Comparison of ENCODE assay signal across 8 cellular contexts in the genomic region with DNA sequence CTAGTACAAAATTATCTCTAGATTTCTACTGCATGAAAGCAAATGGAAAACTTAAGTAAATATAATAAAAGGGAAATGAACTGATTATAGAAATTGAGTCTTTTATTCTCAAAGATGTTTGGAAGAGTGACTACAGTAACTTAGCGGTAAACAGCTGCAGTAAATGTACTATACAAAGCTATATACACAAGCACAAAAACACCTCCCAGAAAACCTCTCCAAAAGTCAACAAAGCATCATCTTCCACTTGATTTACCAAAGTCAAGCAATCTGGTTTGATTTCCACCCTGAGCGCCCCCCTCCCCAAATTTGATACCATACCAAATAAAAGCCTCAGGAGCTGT. TPM values are rescaled to one million over a fixed set of nuclear protein-coding genes. Genes with fewer than 3 reads are reported as not detected.
DNase-seq lines count a peak whose midpoint lies in the region; ATAC-seq and TF ChIP-seq lines count a peak whose summit lies in the region.

No MANE protein-coding gene starts in this region.

- intact Hi-C loops in adrenal gland (cut with DNase I): no loop called here
- intact Hi-C loops in naive thymus-derived CD4-positive, alpha-beta T cell (cut with micrococcal nuclease): loop anchor here in 1 of 2 donors (1.0 to 10.0 kb wide), 2 partner anchors 15 to 793 kb away; no protein-coding TSS in a partner anchor

- TF ChIP-seq POLR2A in adrenal gland (IDR thresholded peaks at IDR 0.05): no peak

- H3K4me1 Mint-ChIP-seq in naive thymus-derived CD4-positive, alpha-beta T cell: peaks cover 36 to 71% (median 61%) of the 10 kb centered on the region in 7 donors

- no peak for ATAC-seq in naive thymus-derived CD4-positive, alpha-beta T cell
- ATAC-seq in HG02571 (IDR thresholded peaks at IDR 0.05; ENCODE audit: unreplicated experiment) (no peak), GM18867 (IDR thresholded peaks at IDR 0.05; ENCODE audit: unreplicated experiment) (no peak), HG03442 (IDR thresholded peaks at IDR 0.05; ENCODE audit: unreplicated experiment) (no peak)

- H3K36me3 Mint-ChIP-seq in naive thymus-derived CD4-positive, alpha-beta T cell: peaks cover 0 to 25% (median 9%) of the 10 kb centered on the region in 5 donors

- DNase-seq in COR-L47 (lab: John Stamatoyannopoulos, UW) (peak; percentile 73), NCI-H1417 (lab: John Stamatoyannopoulos, UW) (peak; percentile 33 to 76 (median 38)), adrenal gland (no peak), NCI-H526 (lab: John Stamatoyannopoulos, UW) (no peak)
- no peak for DNase-seq in naive thymus-derived CD4-positive, alpha-beta T cell

- no peaks in the 10 kb centered on the region for H3K36me3 ChIP-seq in adrenal gland (replicated peaks in 1 of 2)
- peaks cover 0 to 12% (median 0%) of the 10 kb centered on the region in 3 experiments for H3K36me3 ChIP-seq in naive thymus-derived CD4-positive, alpha-beta T cell (ENCODE audit: control insufficient read depth in 2 of 3, insufficient read depth in 3 of 3, low read length in 3 of 3)

- peaks cover 16 to 56% of the 10 kb centered on the region in 2 donors for H3K4me1 ChIP-seq in adrenal gland (replicated peaks in 1 of 2)
- peaks cover 40 to 46% of the 10 kb centered on the region in 2 donors for H3K4me1 ChIP-seq in naive thymus-derived CD4-positive, alpha-beta T cell (ENCODE audit: control insufficient read depth in 2 of 2, insufficient read depth in 2 of 2, low read length in 2 of 2)

- CTCF ChIA-PET in naive thymus-derived CD4-positive, alpha-beta T cell (lab: Charles Lee): interaction anchor here (0.6 to 1.5 kb wide), 4 partner anchors 18 to 181 kb away, joined by 3 to 5 read pairs (median 4); no protein-coding TSS in a partner anchor

- H3K27ac ChIP-seq in adrenal gland: peak overlapping the region in 3 of 5 donors; percentile 3 to 97 (median 40)
- peak overlapping the region; percentile 99 for H3K27ac ChIP-seq in naive thymus-derived CD4-positive, alpha-beta T cell (ENCODE audit: low read depth, low read length)

- peaks cover 0 to 6% (median 0%) of the 10 kb centered on the region in 11 donors for H3K9me3 Mint-ChIP-seq in naive thymus-derived CD4-positive, alpha-beta T cell

- no peak for TF ChIP-seq CTCF in adrenal gland (IDR thresholded peaks at IDR 0.05)

- H3K27ac Mint-ChIP-seq in naive thymus-derived CD4-positive, alpha-beta T cell: peak overlapping the region; percentile 96 to 100 (median 99)

- peak overlapping the region in 2 of 4 donors; percentile 11 to 89 for H3K4me3 ChIP-seq in adrenal gland
- H3K4me3 ChIP-seq in naive thymus-derived CD4-positive, alpha-beta T cell (ENCODE audit: low read length): peak overlapping the region; percentile 86

- H3K9me3 ChIP-seq in adrenal gland (replicated peaks in 1 of 3): no peaks in the 10 kb centered on the region
- no peaks in the 10 kb centered on the region for H3K9me3 ChIP-seq in naive thymus-derived CD4-positive, alpha-beta T cell (ENCODE audit: control insufficient read depth in 2 of 3, low read length in 3 of 3)

- H3K27me3 Mint-ChIP-seq in naive thymus-derived CD4-positive, alpha-beta T cell: no peaks in the 10 kb centered on the region

- WGBS in adrenal gland, 4 donors: 46 to 59% (median 53%) methylated on average over 2 of the region's 2 CpGs

- H3K27me3 ChIP-seq in adrenal gland: no peaks in the 10 kb centered on the region
- no peaks in the 10 kb centered on the region for H3K27me3 ChIP-seq in naive thymus-derived CD4-positive, alpha-beta T cell (ENCODE audit: control insufficient read depth in 2 of 2, insufficient read depth in 2 of 2, low read length in 2 of 2)

- POLR2A ChIA-PET in naive thymus-derived CD4-positive, alpha-beta T cell (lab: Charles Lee): interaction anchor here (0.7 to 1.4 kb wide), 3 partner anchors 13 to 228 kb away, joined by 3 to 4 read pairs (median 3); no protein-coding TSS in a partner anchor

- peak overlapping the region; percentile 90 to 99 (median 97) for H3K4me3 Mint-ChIP-seq in naive thymus-derived CD4-positive, alpha-beta T cell

RNA-seq across cellular contexts. Expression of gene GPCPD1, which starts 2.7 kb away (rescaled TPM):
- 10 to 100 TPM in 6 of 8 donors, 1 to 10 TPM in 2; 8.4 to 39.8 (median 35.2) TPM for total RNA-seq in adrenal gland
- 10 to 100 TPM; 30.7 to 44.0 (median 42.8) TPM for polyA plus RNA-seq in adrenal gland
- total RNA-seq in naive thymus-derived CD4-positive, alpha-beta T cell: 100 to 1,000 TPM in 2 of 5 experiments, 10 to 100 TPM in 3; 27.9 to 208 (median 76.5) TPM
- 10 to 100 TPM; 24.8 to 37.1 TPM for polyA plus RNA-seq in naive thymus-derived CD4-positive, alpha-beta T cell

Comparison
In these comparisons a context has a peak if more than half of its experiments do, and no peak if none do; other contexts are left out.
1. DNase-seq: peak in COR-L47 (single experiment) and NCI-H1417 (3 of 3); none in adrenal gland (0 of 7), naive thymus-derived CD4-positive, alpha-beta T cell (0 of 9) and NCI-H526 (0 of 2).